26 cellular contexts compared by ENCODE assay signal in the genomic region with DNA sequence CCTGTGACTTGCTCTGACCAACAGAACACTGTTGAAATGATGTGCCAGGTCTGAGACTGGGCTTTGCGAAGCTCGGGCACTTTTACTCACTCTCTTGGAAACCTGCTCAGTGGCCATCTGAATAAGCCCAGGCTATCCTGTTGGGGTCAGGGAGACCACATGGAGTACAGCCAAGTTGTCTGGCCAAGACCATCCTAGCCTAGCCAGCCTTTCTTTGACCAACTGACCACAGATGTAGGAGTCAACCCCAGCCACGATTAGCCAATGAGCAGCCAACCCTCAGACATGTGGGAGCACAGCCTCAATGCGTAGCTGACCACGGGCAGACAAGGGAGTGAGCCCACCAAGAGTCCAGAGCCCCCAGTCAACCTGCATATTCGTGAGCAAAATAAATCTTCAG. TPM values are rescaled to one million over a fixed set of nuclear protein-coding genes. Genes with fewer than 3 reads are reported as not detected.
A peak's percentile ranks its signal among the peaks of the same experiment; 100 is the strongest.
DNase-seq lines count a peak whose midpoint lies in the region; ATAC-seq, FAIRE-seq and TF ChIP-seq lines count a peak whose summit lies in the region.
"Had no signal": no experiment of that assay in that cellular context is flagged by ENCODE, and none has a peak within 500 bp of the region (broad histone marks: within the 10 kb centered on the region; RNA-seq: fewer than 3 reads in every experiment).

No MANE protein-coding gene starts in this region.

- no peaks in the 10 kb centered on the region for H3K9me3 Mint-ChIP-seq in CD4-positive, alpha-beta memory T cell

- DNase-seq in CD4-positive, alpha-beta memory T cell: no peak
- DNase-seq in GM12878 (ENCODE audit: low read depth, low spot score): no peak
- DNase-seq in neuronal stem cell (ENCODE audit: low spot score): no peak
- DNase-seq in DMS53 treated with DMSO at 0.1 percent for 48 hours (lab: John Stamatoyannopoulos, UW; ENCODE audit: unreplicated experiment): no peak
- DNase-seq in GM10248 (ENCODE audit: extremely low spot score): no peak
- DNase-seq in NCI-H82 treated with DMSO at 0.1 percent for 48 hours (lab: John Stamatoyannopoulos, UW; ENCODE audit: unreplicated experiment): no peak
- DNase-seq: Calu3; CD4-positive, CD25-positive, alpha-beta regulatory T cell; HCEC 1CT; IMR-90; NCI-H1092; NCI-H1417 treated with DMSO at 0.1 percent for 48 hours; NCI-H1694 treated with DMSO at 0.1 percent for 48 hours; NCI-H2081; NCI-H2227 treated with DMSO at 0.1 percent for 48 hours; NCI-H526 treated with DMSO at 0.1 percent for 48 hours; SHP77 treated with DMSO at 0.1 percent for 48 hours had no signal

- no peak for ATAC-seq in GM12878
- ATAC-seq in GM18870 (IDR thresholded peaks at IDR 0.05; ENCODE audit: unreplicated experiment): no peak
- ATAC-seq: Panc1 had no signal

- H3K9me3 ChIP-seq in CD4-positive, alpha-beta memory T cell (ENCODE audit: control insufficient read depth in 1 of 2, low read length in 2 of 2): no peaks in the 10 kb centered on the region
- no peaks in the 10 kb centered on the region for H3K9me3 ChIP-seq in KOPT-K1 (ENCODE audit: insufficient read depth, low read length, poor library complexity, severe bottlenecking)
- no peaks in the 10 kb centered on the region; the same call in 2 of the 3 replicates for H3K9me3 ChIP-seq in GM12878 (replicated peaks; ENCODE audit: control insufficient read depth, insufficient read depth, low read length)
- H3K9me3 ChIP-seq in neuronal stem cell (replicated peaks in 1 of 2; ENCODE audit: control insufficient read depth in 2 of 2, insufficient read depth in 1 of 2, low read depth in 1 of 2, low read length in 2 of 2): no peaks in the 10 kb centered on the region
- H3K9me3 ChIP-seq: BLaER1 had no signal

- no peak overlapping the region for H3K4ac ChIP-seq in neuronal stem cell (ENCODE audit: low read length)

- CTCF ChIA-PET in CD4-positive, alpha-beta memory T cell (lab: Charles Lee; ENCODE audit: partially characterized antibody): interaction anchor here (1.3 kb wide), 1 partner anchor 14 kb away, joined by 3 read pairs; no protein-coding TSS in a partner anchor
- CTCF ChIA-PET in GM12878 (lab: Yijun Ruan, JAX) (interaction anchor here (0.7 to 2.2 kb wide), 10 partner anchors 8 to 165 kb away, joined by 3 to 9 read pairs (median 4); partner anchors contain the start of gene LZTFL1), GM10248 (lab: Yijun Ruan, JAX) (interaction anchor here (1.0 to 2.1 kb wide), 7 partner anchors 8 to 69 kb away, joined by 3 to 7 read pairs (median 4); no protein-coding TSS in a partner anchor)

- H3K18ac ChIP-seq in neuronal stem cell (ENCODE audit: low read length): peak overlapping the region; percentile 54

- no peak for TF ChIP-seq EP300 in GM12878 (IDR thresholded peaks at IDR 0.05; ENCODE audit: borderline replicate concordance in 1 of 2, control insufficient read depth in 1 of 2, low read depth in 2 of 2, low read length in 2 of 2)

- TF ChIP-seq POLR2A in GM12878 (IDR thresholded peaks at IDR 0.05; ENCODE audit: low read depth, low read length): no peak

- H3K27ac Mint-ChIP-seq in CD4-positive, alpha-beta memory T cell: peak overlapping the region in 6 of 7 donors; percentile 1 to 78 (median 54)

- no peaks in the 10 kb centered on the region for H3K36me3 ChIP-seq in CD4-positive, alpha-beta memory T cell (ENCODE audit: insufficient read depth, low read length)
- H3K36me3 ChIP-seq in KOPT-K1 (ENCODE audit: insufficient read depth, low read length): peaks cover 58% of the 10 kb centered on the region
- peaks cover 0 to 2% of the 10 kb centered on the region in 2 experiments; a peak in 1 of 4 replicates for H3K36me3 ChIP-seq in GM12878 (ENCODE audit: control insufficient read depth in 2 of 2, insufficient read depth in 2 of 2, low read length in 1 of 2)
- H3K36me3 ChIP-seq in neuronal stem cell (replicated peaks in 1 of 2; ENCODE audit: control insufficient read depth in 2 of 2, insufficient read depth in 2 of 2, low read length in 2 of 2): no peaks in the 10 kb centered on the region

- H2BK5ac ChIP-seq in neuronal stem cell (ENCODE audit: low read length): no peak overlapping the region

- in situ Hi-C loops in GM12878 (cut with MboI): loop anchor here (5.0 kb wide), 1 partner anchor 50 kb away; no protein-coding TSS in a partner anchor

- H3K9ac ChIP-seq in GM12878 (ENCODE audit: control insufficient read depth, insufficient read depth, low read length): no peak overlapping the region
- H3K9ac ChIP-seq in neuronal stem cell (ENCODE audit: low read depth, low read length, poor library complexity): no peak overlapping the region
- H3K9ac ChIP-seq: BLaER1, KMS-11 had no signal

- H3K27me3 Mint-ChIP-seq in CD4-positive, alpha-beta memory T cell: no peaks in the 10 kb centered on the region

- H2AFZ ChIP-seq in GM12878 (ENCODE audit: control insufficient read depth, low read depth, low read length): no peak overlapping the region
- H2AFZ ChIP-seq in neuronal stem cell (ENCODE audit: low read length): no peak overlapping the region

- TF ChIP-seq CTCF in GM12878 (IDR thresholded peaks at IDR 0.05 in 2 of 3, conservative IDR thresholded peaks at IDR 0.05 in 1 of 3; ENCODE audit: control insufficient read depth in 2 of 3, extremely low read depth in 1 of 3, insufficient read depth in 1 of 3, low read depth in 3 of 3, low read length in 3 of 3) (no peak), GM10248 (IDR thresholded peaks at IDR 0.05; ENCODE audit: control extremely low read depth, extremely low read depth, low read depth, missing control alignments) (no peak)

- RAD21 ChIA-PET in GM12878 (lab: Charles Lee; ENCODE audit: unreplicated experiment): interaction anchor here (0.9 to 11.1 kb wide), 12 partner anchors 9 to 222 kb away, joined by 3 to 229 read pairs (median 13); partner anchors contain the start of genes CCR9 and LZTFL1

- POLR2A ChIA-PET in CD4-positive, alpha-beta memory T cell (lab: Charles Lee; ENCODE audit: partially characterized antibody): interaction anchor here (1.5 kb wide), 1 partner anchor 11 kb away, joined by 4 read pairs; no protein-coding TSS in a partner anchor
- POLR2A ChIA-PET in GM12878 (lab: Charles Lee) (interaction anchor here (0.8 to 6.4 kb wide), 9 partner anchors 9 to 223 kb away, joined by 3 to 41 read pairs (median 7); partner anchors contain the start of gene SACM1L), GM10248 (lab: Yijun Ruan, JAX) (no interaction called here)

- H2AK5ac ChIP-seq in neuronal stem cell (ENCODE audit: low read depth, low read length): no peak overlapping the region

- no peaks in the 10 kb centered on the region for H3K27me3 ChIP-seq in CD4-positive, alpha-beta memory T cell (ENCODE audit: insufficient read depth, low read length)
- H3K27me3 ChIP-seq in GM12878 (replicated peaks in 1 of 2; ENCODE audit: control insufficient read depth in 2 of 2, insufficient read depth in 2 of 2, low read length in 1 of 2) (peaks cover 0 to 2% of the 10 kb centered on the region in 2 experiments; a peak in 1 of 4 replicates), neuronal stem cell (ENCODE audit: control insufficient read depth in 3 of 3, insufficient read depth in 3 of 3, low read depth in 1 of 3, low read length in 3 of 3) (no peaks in the 10 kb centered on the region)
- H3K27me3 ChIP-seq: BLaER1 had no signal

- H3K4me2 ChIP-seq in GM12878 (ENCODE audit: control insufficient read depth, insufficient read depth) (no peak overlapping the region), neuronal stem cell (ENCODE audit: insufficient read depth, low read length, poor library complexity, severe bottlenecking) (no peak overlapping the region)
- H3K4me2 ChIP-seq: KMS-11 had no signal

- BruUV-seq in GM12878 (replicated peaks; lab: Mats Ljungman, UMichigan): no TSS peak

- peaks cover 64% of the 10 kb centered on the region for H3K4me1 ChIP-seq in CD4-positive, alpha-beta memory T cell (ENCODE audit: insufficient read depth, low read length)
- H3K4me1 ChIP-seq in GM12878 (ENCODE audit: control insufficient read depth, insufficient read depth, low read length) (peaks cover 29% of the 10 kb centered on the region), neuronal stem cell (ENCODE audit: control insufficient read depth in 2 of 2, insufficient read depth in 1 of 2, low read depth in 1 of 2, low read length in 2 of 2) (peaks cover 9 to 10% of the 10 kb centered on the region in 2 donors)

- WGBS in GM12878 (ENCODE audit: insufficient coverage, insufficient replicate concordance, low lambda C conversion rate, missing lambda C conversion rate): 63% methylated on average over 6 of the region's 6 CpGs
- no CpG with 5 or more reads among the region's 6 CpGs for WGBS in neuronal stem cell (ENCODE audit: extremely low coverage in 2 of 2, insufficient read length in 2 of 2, insufficient replicate concordance in 1 of 2), 2 donors

- H2BK120ac ChIP-seq in neuronal stem cell (ENCODE audit: low read depth, low read length): no peak overlapping the region

- peaks cover 37 to 90% (median 57%) of the 10 kb centered on the region in 4 donors for H3K4me1 Mint-ChIP-seq in CD4-positive, alpha-beta memory T cell

- H4K20me1 ChIP-seq in GM12878 (ENCODE audit: control insufficient read depth, insufficient read depth): no peaks in the 10 kb centered on the region
- H4K20me1 ChIP-seq: BLaER1 had no signal

- no peaks in the 10 kb centered on the region for H3K79me1 ChIP-seq in neuronal stem cell (ENCODE audit: low read depth, low read length)

- SMC1A ChIA-PET in GM12878 (lab: Charles Lee; ENCODE audit: uncharacterized antibody, unreplicated experiment): interaction anchor here (0.8 to 11.8 kb wide), 15 partner anchors 8 to 207 kb away, joined by 3 to 199 read pairs (median 6); partner anchors contain the start of genes CCR9 and LZTFL1

- H3K4me3 Mint-ChIP-seq in CD4-positive, alpha-beta memory T cell: peak overlapping the region in 3 of 8 donors; percentile 5 to 39 (median 7)

- H3K23ac ChIP-seq in neuronal stem cell (ENCODE audit: low read depth, low read length, poor library complexity): no peak overlapping the region

- no peak for TF ChIP-seq RAD21 in GM12878 (IDR thresholded peaks at IDR 0.05; ENCODE audit: insufficient read depth, low read depth, low read length)

- no peak overlapping the region for H4K8ac ChIP-seq in neuronal stem cell (ENCODE audit: low read depth, low read length)

- no peak overlapping the region for H3K27ac ChIP-seq in CD4-positive, alpha-beta memory T cell (ENCODE audit: low read depth, low read length)
- H3K27ac ChIP-seq in KOPT-K1 (ENCODE audit: low read depth, low read length, poor library complexity, severe bottlenecking) (peak overlapping the region; percentile 99), GM12878 (ENCODE audit: control insufficient read depth, insufficient read depth) (no peak overlapping the region), neuronal stem cell (replicated peaks; ENCODE audit: low read length) (no peak overlapping the region)
- H3K27ac ChIP-seq: BLaER1, KMS-11 had no signal

- intact Hi-C loops in CD4-positive, alpha-beta memory T cell (cut with micrococcal nuclease): loop anchor here (10.0 kb wide), 1 partner anchor 318 kb away; the partner anchor contains the start of gene LIMD1
- intact Hi-C loops in GM12878 (cut with micrococcal nuclease; ENCODE audit: unreplicated experiment): no loop called here

- H3K4me3 ChIP-seq in CD4-positive, alpha-beta memory T cell (ENCODE audit: low read length in 2 of 2): no peak overlapping the region
- H3K4me3 ChIP-seq in GM12878 (no peak overlapping the region; the same call in 1 of the 2 replicates), neuronal stem cell (ENCODE audit: low read length in 2 of 2) (no peak overlapping the region)
- H3K4me3 ChIP-seq: BLaER1 had no signal

- no peak overlapping the region for H2BK12ac ChIP-seq in neuronal stem cell (ENCODE audit: low read length)

- peaks cover 5 to 13% of the 10 kb centered on the region in 2 donors for H3K36me3 Mint-ChIP-seq in CD4-positive, alpha-beta memory T cell

- H4K91ac ChIP-seq in neuronal stem cell (ENCODE audit: low read depth, low read length, poor library complexity): no peak overlapping the region

- no peak overlapping the region for H2BK15ac ChIP-seq in neuronal stem cell (ENCODE audit: low read length)

- no peaks in the 10 kb centered on the region for H3K79me2 ChIP-seq in GM12878 (ENCODE audit: control insufficient read depth, insufficient read depth, low read length)

- H3K14ac ChIP-seq in neuronal stem cell (ENCODE audit: low read length): no peak overlapping the region

- FAIRE-seq in GM12878 (lab: Jason Lieb, UNC): no peak
- FAIRE-seq: A204.1, H1 had no signal

RNA-seq across cellular contexts. Expression of gene CCR9, which starts 26.1 kb away (rescaled TPM):
- 1 to 10 TPM; 4.0 to 4.5 TPM for total RNA-seq in CD4-positive, alpha-beta memory T cell
- 1 to 10 TPM; 3.9 to 4.4 TPM for polyA plus RNA-seq in CD4-positive, alpha-beta memory T cell
- total RNA-seq in GM12878 (2013; cell fraction: nucleolus; rRNA removed): 0.47 and 0.48 TPM in 2 replicates
- 2.6 and 2.9 TPM in 2 replicates for total RNA-seq in GM12878 (2014; rRNA removed)
- total RNA-seq in GM12878 (2014; rRNA removed; fragmentation: Illumina TruSeq; extraction: Trizol): 2.3 TPM in 2 replicates
- total RNA-seq in GM12878 (2021): 1.8 and 2.3 TPM in 2 replicates
- 11.3 TPM for polyA plus RNA-seq in GM12878 (2011; ENCODE audit: low read depth)
- polyA plus RNA-seq in GM12878 (2011; rRNA removed): 0.05 and 0.09 TPM in 2 replicates
- 0.04 and 0.05 TPM in 2 replicates for polyA plus RNA-seq in GM12878 (2011; cell fraction: cytosol; rRNA removed)
- polyA plus RNA-seq in GM12878 (2011; cell fraction: nucleus; rRNA removed): 0.07 TPM in 1 of 2 replicates, not detected in the other
- 0.38 and 10.5 TPM in 2 replicates for polyA plus RNA-seq in GM12878 (2012)
- 3.0 and 3.6 TPM in 2 replicates for polyA plus RNA-seq in GM12878 (2014; fragmentation: Illumina TruSeq; extraction: Trizol)
- 1 to 10 TPM; 3.1 to 3.9 TPM for polyA plus RNA-seq in GM12878 (2014; fragmentation: Nextera tagmentation; extraction: Ambion mirVana)
- polyA plus RNA-seq in GM12878 (2014; rRNA removed): 1.5 and 2.4 TPM in 2 replicates
- under 1 TPM; 0.52 to 0.77 TPM for polyA plus RNA-seq in GM12878 (2016; fragmentation: Nextera tagmentation; extraction: Ambion mirVana)
- 0.62 TPM in 1 of 2 replicates, not detected in the other for polyA minus RNA-seq in GM12878 (2011; rRNA and poly(A)+ RNA removed)
- polyA minus RNA-seq in GM12878 (2011; cell fraction: cytosol; rRNA and poly(A)+ RNA removed): not detected in 2 replicates
- polyA minus RNA-seq in GM12878 (2011; cell fraction: nucleus; rRNA and poly(A)+ RNA removed): not detected in 2 replicates
- polyA plus RNA-seq in neuronal stem cell (2013, experiment 1 of 2): not detected
- not detected for polyA plus RNA-seq in neuronal stem cell (2013, experiment 2 of 2)
- total RNA-seq: Calu3; CD4-positive, CD25-positive, alpha-beta regulatory T cell; H1; IMR-90; NCI-H460 had no signal
- polyA plus RNA-seq: AG04450, H1, IMR-90 had no signal

RNA-seq across cellular contexts. Expression of gene CXCR6, which starts 30.8 kb away (rescaled TPM):
- 1 to 10 TPM; 8.6 to 9.6 TPM for total RNA-seq in CD4-positive, alpha-beta memory T cell
- polyA plus RNA-seq in CD4-positive, alpha-beta memory T cell: 10 to 100 TPM in 1 of 2 donors, 1 to 10 TPM in 1; 6.1 to 13.6 TPM
- total RNA-seq in GM12878 (2013; cell fraction: nucleolus; rRNA removed): 0.23 and 0.32 TPM in 2 replicates
- total RNA-seq in GM12878 (2014; rRNA removed) (not detected in 2 replicates), GM12878 (2014; rRNA removed; fragmentation: Illumina TruSeq; extraction: Trizol) (not detected in 2 replicates), GM12878 (2021) (not detected in 2 replicates)
- 0.17 TPM for polyA plus RNA-seq in GM12878 (2011; ENCODE audit: low read depth)
- polyA plus RNA-seq in GM12878 (2011; rRNA removed) (0.12 TPM in 1 of 2 replicates, not detected in the other), GM12878 (2014; fragmentation: Illumina TruSeq; extraction: Trizol) (not detected in 2 replicates), GM12878 (2014; fragmentation: Nextera tagmentation; extraction: Ambion mirVana) (under 1 TPM; 0.04 to 0.13 TPM), GM12878 (2014; rRNA removed) (0.12 TPM in 1 of 2 replicates, not detected in the other), GM12878 (2016; fragmentation: Nextera tagmentation; extraction: Ambion mirVana) (under 1 TPM in 1 of 2 experiments, not detected in 1; 0.20 TPM)
- polyA plus RNA-seq in GM12878 (2011; cell fraction: cytosol; rRNA removed): 0.07 TPM in 1 of 2 replicates, not detected in the other
- polyA plus RNA-seq in GM12878 (2011; cell fraction: nucleus; rRNA removed): 0.12 and 0.18 TPM in 2 replicates
- 0.09 and 0.18 TPM in 2 replicates for polyA plus RNA-seq in GM12878 (2012)
- polyA minus RNA-seq in GM12878 (2011; rRNA and poly(A)+ RNA removed): 0.22 TPM in 1 of 2 replicates, not detected in the other
- not detected in 2 replicates for polyA minus RNA-seq in GM12878 (2011; cell fraction: cytosol; rRNA and poly(A)+ RNA removed)
- polyA minus RNA-seq in GM12878 (2011; cell fraction: nucleus; rRNA and poly(A)+ RNA removed): not detected in 2 replicates
- not detected for polyA plus RNA-seq in neuronal stem cell (2013, experiment 1 of 2)
- not detected for polyA plus RNA-seq in neuronal stem cell (2013, experiment 2 of 2)
- total RNA-seq: Calu3, H1, IMR-90 had no signal
- polyA plus RNA-seq: AG04450, H1, IMR-90 had no signal

Comparison
In these comparisons a context has a peak if more than half of its experiments do, and no peak if none do; other contexts are left out.
1. RNA of gene CXCR6, which starts 30.8 kb away (total RNA-seq): 8.6 to 9.6 TPM in CD4-positive, alpha-beta memory T cell; 0.23 to 0.32 TPM in GM12878; every median in the first group is over 4 times any median in the second.